Comparison of ENCODE assay signal across 13 cellular contexts in the genomic region with DNA sequence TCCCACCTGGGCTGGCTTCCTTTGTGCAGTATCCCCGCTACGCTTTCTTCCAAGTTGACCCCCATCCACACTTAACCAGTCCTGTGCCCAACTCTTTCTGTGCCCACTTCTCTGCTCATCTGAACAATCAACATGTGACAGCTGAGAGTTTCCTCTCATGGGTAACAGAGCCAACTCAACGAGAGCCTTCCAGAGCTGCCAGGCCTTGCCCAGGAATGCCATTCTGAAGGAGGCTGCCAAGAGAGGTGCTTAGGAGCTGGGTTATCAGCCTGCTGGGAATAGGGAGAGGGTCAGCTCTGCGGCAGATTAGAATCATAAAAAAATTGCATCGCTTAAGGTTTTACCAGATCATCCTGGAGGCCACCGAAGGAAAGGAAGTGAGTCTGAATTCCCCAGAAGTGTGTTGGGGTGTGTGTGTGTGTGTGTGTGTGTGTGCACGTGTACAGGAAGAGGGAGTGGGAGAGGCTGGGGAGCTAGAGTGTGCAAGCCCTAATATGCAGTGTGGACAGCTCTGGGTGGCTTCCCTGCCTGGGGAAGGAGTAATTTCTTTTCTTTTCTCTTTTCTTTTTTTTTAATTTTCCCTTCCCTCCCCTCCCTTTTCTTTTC.
A peak's percentile ranks its signal among the peaks of the same experiment; 100 is the strongest.
DNase-seq lines count a peak whose midpoint lies in the region; ATAC-seq and TF ChIP-seq lines count a peak whose summit lies in the region.
"Had no signal": no experiment of that assay in that cellular context is flagged by ENCODE, and none has a peak within 500 bp of the region (broad histone marks: within the 10 kb centered on the region; RNA-seq: fewer than 3 reads in every experiment).

No MANE protein-coding gene starts in this region.

- no peak overlapping the region for H3K27ac ChIP-seq in DOHH2 (ENCODE audit: low read depth, low read length)
- H3K27ac ChIP-seq in sigmoid colon = peak overlapping the region; percentile 17 to 66 (median 51)

- 52 to 72% methylated on average over 7 of the region's 7 CpGs for WGBS in sigmoid colon, 2 donors

- no peak for ATAC-seq in HG02852 (IDR thresholded peaks at IDR 0.05; ENCODE audit: unreplicated experiment)
- no peak for ATAC-seq in mucosa of descending colon
- ATAC-seq: activated CD4-positive, CD25-positive, alpha-beta regulatory T cell treated with anti-CD3 and anti-CD28 coated beads, Interleukin-2, amount 50 U/mL, for 24 hours had no signal

- TF ChIP-seq CTCF in DOHH2 (IDR thresholded peaks at IDR 0.05; ENCODE audit: low read depth, low read length, poor library complexity, severe bottlenecking) = no peak
- TF ChIP-seq CTCF in fibroblast of the aortic adventitia (IDR thresholded peaks at IDR 0.05; ENCODE audit: insufficient read depth, low read length) = no peak
- no peak for TF ChIP-seq CTCF in sigmoid colon (IDR thresholded peaks at IDR 0.05)
- no peak for TF ChIP-seq CTCF in mucosa of descending colon (IDR thresholded peaks at IDR 0.05)

- H3K9me2 ChIP-seq in DOHH2 (replicated peaks; ENCODE audit: control insufficient read depth, low read length) = no peaks in the 10 kb centered on the region

- intact Hi-C loops in sigmoid colon (cut with DNase I) (loop anchor here (2.0 kb wide), 1 partner anchor 20 kb away; no protein-coding TSS in a partner anchor), mucosa of descending colon (cut with DNase I, micrococcal nuclease) (no loop called here)

- H3K9me3 ChIP-seq in DOHH2 (ENCODE audit: control insufficient read depth, insufficient read depth, low read length) (no peaks in the 10 kb centered on the region), sigmoid colon (no peaks in the 10 kb centered on the region), mucosa of descending colon (no peaks in the 10 kb centered on the region)

- no peak overlapping the region for H3K4me3 ChIP-seq in DOHH2 (ENCODE audit: low read length)
- no peak overlapping the region for H3K4me3 ChIP-seq in fibroblast of the aortic adventitia (ENCODE audit: low read depth, low read length)
- no peak overlapping the region for H3K4me3 ChIP-seq in sigmoid colon
- no peak overlapping the region for H3K4me3 ChIP-seq in mucosa of descending colon

- no peaks in the 10 kb centered on the region for H3F3A ChIP-seq in DOHH2 (ENCODE audit: control insufficient read depth, insufficient read depth)

- H3K36me3 ChIP-seq in DOHH2 (ENCODE audit: control insufficient read depth, low read length) (no peaks in the 10 kb centered on the region), sigmoid colon (no peaks in the 10 kb centered on the region), mucosa of descending colon (ENCODE audit: low read depth) (no peaks in the 10 kb centered on the region)

- H4K20me1 ChIP-seq in DOHH2 (ENCODE audit: control insufficient read depth, insufficient read depth, low read depth, low read length) = no peaks in the 10 kb centered on the region

- TF ChIP-seq EP300 in sigmoid colon (IDR thresholded peaks at IDR 0.05) = no peak

- H3K4me2 ChIP-seq in DOHH2 (ENCODE audit: low read length) = peak overlapping the region; percentile 29; the same call in 1 of the 2 replicates

- peak; percentile 48 for DNase-seq in NCI-H226
- DNase-seq in fibroblast of the aortic adventitia (ENCODE audit: low read depth) = peak; percentile 26
- no peak for DNase-seq in sigmoid colon
- DNase-seq in NCI-H1417 treated with DMSO at 0.1 percent for 48 hours (lab: John Stamatoyannopoulos, UW) = no peak
- DNase-seq in DMS79 treated with DMSO at 0.1 percent for 48 hours (lab: John Stamatoyannopoulos, UW) = no peak
- DNase-seq in mucosa of descending colon = no peak
- DNase-seq: CD4-positive, alpha-beta T cell; erythroblast; naive B cell; stimulated activated CD4-positive, alpha-beta T cell treated with anti-CD3 and anti-CD28 coated beads, Interleukin-2, amount 100 ng/mL, for 24 hours had no signal

- H3K4me1 ChIP-seq in DOHH2 (ENCODE audit: control insufficient read depth, low read length) (peaks cover 22% of the 10 kb centered on the region), sigmoid colon (peaks cover 0 to 29% (median 23%) of the 10 kb centered on the region in 4 donors), mucosa of descending colon (ENCODE audit: low read depth) (no peaks in the 10 kb centered on the region)

- no peak for TF ChIP-seq POLR2A in sigmoid colon (IDR thresholded peaks at IDR 0.05)

- peaks cover 20% of the 10 kb centered on the region; the same call in 1 of the 2 replicates for H3K27me3 ChIP-seq in DOHH2 (ENCODE audit: control insufficient read depth, low read length)
- H3K27me3 ChIP-seq in sigmoid colon = no peaks in the 10 kb centered on the region

- no peaks in the 10 kb centered on the region for H3K79me2 ChIP-seq in DOHH2 (ENCODE audit: control insufficient read depth, low read length)

Comparison
In these comparisons a context has a peak if more than half of its experiments do, and no peak if none do; other contexts are left out.
1. DNase-seq: peak in NCI-H226 (single experiment) and fibroblast of the aortic adventitia (single experiment); none in sigmoid colon (single experiment), NCI-H1417 treated with DMSO at 0.1 percent for 48 hours (single experiment), DMS79 treated with DMSO at 0.1 percent for 48 hours (single experiment) and mucosa of descending colon (0 of 3).